11 cellular contexts compared by ENCODE assay signal in the genomic region with DNA sequence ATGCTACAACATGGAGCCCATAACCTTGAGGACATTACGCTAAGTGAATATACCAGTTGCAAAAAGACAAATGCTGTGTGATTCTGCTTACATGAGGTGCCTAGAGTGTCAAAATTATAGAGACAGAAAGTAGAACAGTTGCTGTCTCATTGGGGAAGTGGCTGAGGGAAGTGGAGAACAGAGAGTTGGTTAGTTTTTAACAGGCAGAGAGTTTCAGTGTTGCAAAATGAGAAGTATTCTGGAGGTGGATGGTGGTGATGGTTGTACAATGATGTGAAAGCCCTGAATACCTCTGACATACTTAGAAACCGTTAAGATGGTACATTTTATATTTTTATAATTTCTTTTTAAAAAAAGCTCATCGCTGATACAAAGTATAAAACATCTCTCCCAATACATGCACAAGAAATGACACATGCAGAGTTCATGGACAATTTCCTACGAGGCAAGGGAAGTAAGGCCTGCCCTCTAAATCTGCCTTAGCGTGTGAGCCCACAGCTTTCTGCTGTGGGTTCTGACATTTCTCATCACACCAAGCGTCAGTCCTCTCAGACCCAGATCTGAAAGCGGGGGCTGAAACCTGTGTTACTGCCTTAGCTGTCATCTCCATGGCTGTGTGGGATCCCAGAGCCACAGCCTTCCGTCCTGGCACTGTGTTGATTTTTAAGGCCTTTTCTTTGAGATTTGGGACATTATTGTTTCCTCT.
DNase-seq lines count a peak whose midpoint lies in the region; ATAC-seq and TF ChIP-seq lines count a peak whose summit lies in the region.
"Had no signal": no experiment of that assay in that cellular context is flagged by ENCODE, and none has a peak within 500 bp of the region (broad histone marks: within the 10 kb centered on the region; RNA-seq: fewer than 3 reads in every experiment).

No MANE protein-coding gene starts in this region.

- H3K4me3 ChIP-seq in MG63 = no peak overlapping the region
- H3K4me3 ChIP-seq in neural progenitor cell = no peak overlapping the region
- H3K4me3 ChIP-seq: cardiac muscle cell had no signal

- no peak overlapping the region for H3K9ac ChIP-seq in neural progenitor cell

- H3K27ac Mint-ChIP-seq in neural progenitor cell = no peak overlapping the region
- H3K27ac Mint-ChIP-seq: CD8-positive, alpha-beta T cell had no signal

- no peak for TF ChIP-seq CTCF in neural progenitor cell (IDR thresholded peaks at IDR 0.05)

- DNase-seq in AML-193 (lab: John Stamatoyannopoulos, UW) (peak; percentile 15 to 22), NOMO-1 treated with DMSO at 0.1 percent for 48 hours (lab: John Stamatoyannopoulos, UW; ENCODE audit: unreplicated experiment) (peak; percentile 95), NCI-H1105 (lab: John Stamatoyannopoulos, UW) (no peak), MG63 (no peak), neural progenitor cell (ENCODE audit: low spot score) (no peak), mesenteric fat pad (ENCODE audit: low spot score) (no peak)
- DNase-seq: CD8-positive, alpha-beta T cell; IMR-90 had no signal

- H3K4me2 ChIP-seq in neural progenitor cell = no peak overlapping the region

- H3K9me3 Mint-ChIP-seq in neural progenitor cell = no peaks in the 10 kb centered on the region

- H3K9me3 ChIP-seq in MG63 (no peaks in the 10 kb centered on the region), neural progenitor cell (ENCODE audit: low read depth) (no peaks in the 10 kb centered on the region)

- H4K20me1 ChIP-seq in neural progenitor cell (ENCODE audit: low read depth) = no peaks in the 10 kb centered on the region

- no peak overlapping the region for H2AFZ ChIP-seq in neural progenitor cell (replicated peaks)

- no peaks in the 10 kb centered on the region for H3K79me2 ChIP-seq in neural progenitor cell (ENCODE audit: low read depth)

- H3K4me1 Mint-ChIP-seq in neural progenitor cell = no peaks in the 10 kb centered on the region

- H3K27me3 ChIP-seq in MG63 (peaks cover 9% of the 10 kb centered on the region; the same call in 1 of the 2 replicates), neural progenitor cell (no peaks in the 10 kb centered on the region)
- H3K27me3 ChIP-seq: cardiac muscle cell had no signal

- no peaks in the 10 kb centered on the region for H3K36me3 ChIP-seq in MG63
- H3K36me3 ChIP-seq in neural progenitor cell = no peaks in the 10 kb centered on the region
- H3K36me3 ChIP-seq: cardiac muscle cell had no signal

- H3K36me3 Mint-ChIP-seq in neural progenitor cell = no peaks in the 10 kb centered on the region
- H3K36me3 Mint-ChIP-seq: CD8-positive, alpha-beta T cell had no signal

- no peaks in the 10 kb centered on the region for H3F3A ChIP-seq in neural progenitor cell (ENCODE audit: low read depth)

- H3K4me3 Mint-ChIP-seq in neural progenitor cell = no peak overlapping the region
- H3K4me3 Mint-ChIP-seq: CD8-positive, alpha-beta T cell had no signal

- ATAC-seq in GM18907 (IDR thresholded peaks at IDR 0.05; ENCODE audit: unreplicated experiment) (peak; percentile 96), HG02840 (IDR thresholded peaks at IDR 0.05; ENCODE audit: low FRiP score, unreplicated experiment) (peak; percentile 94)
- ATAC-seq: CD8-positive, alpha-beta T cell had no signal

- H3K27me3 Mint-ChIP-seq in neural progenitor cell (ENCODE audit: insufficient read depth, low read depth) = peaks cover 4% of the 10 kb centered on the region

- no peak overlapping the region for H3K27ac ChIP-seq in neural progenitor cell
- H3K27ac ChIP-seq: cardiac muscle cell had no signal

- H3K4me1 ChIP-seq in neural progenitor cell = no peaks in the 10 kb centered on the region

Comparison
In these comparisons a context has a peak if more than half of its experiments do, and no peak if none do; other contexts are left out.
1. DNase-seq: peak in AML-193 (2 of 2) and NOMO-1 treated with DMSO at 0.1 percent for 48 hours (single experiment); none in NCI-H1105 (single experiment), MG63 (single experiment), neural progenitor cell (single experiment) and mesenteric fat pad (single experiment).